ENCODE assay signal across 22 cellular contexts in genomic region chr7:32251659-32252058, GRCh38.
"Had no signal": no experiment of that assay in that cellular context is flagged by ENCODE, and none has a peak within 500 bp of the region (broad histone marks: within the 10 kb centered on the region; RNA-seq: fewer than 3 reads in every experiment).

No MANE protein-coding gene starts in this region.

- H3K4me3 Mint-ChIP-seq: mesothelial cell of epicardium; naive B cell; natural killer cell; nephron progenitor cell; stimulated activated naive B cell treated with anti-CD40 and anti-IgM and Interleukin-4, amounts not matched to agents 10 μg/mL and 1 μg/mL and 100 μg/mL, for 72 hours had no signal

- H3K4me3 ChIP-seq: left ventricle myocardium inferior, lung, ovary, right atrium auricular region, right lobe of liver, smooth muscle cell, stomach, testis, thyroid gland, transverse colon, upper lobe of left lung had no signal

- H3K9me3 Mint-ChIP-seq: mesothelial cell of epicardium; nephron progenitor cell; stimulated activated naive B cell treated with anti-CD40 and anti-IgM and Interleukin-4, amounts not matched to agents 10 μg/mL and 1 μg/mL and 100 μg/mL, for 72 hours had no signal

- H3K4me1 ChIP-seq: right lobe of liver, stomach, testis, thyroid gland, transverse colon, upper lobe of left lung had no signal

- DNase-seq: islet precursor cell; left ventricle myocardium inferior; mesendoderm; naive B cell; natural killer cell; nephron progenitor cell; ovary; stimulated activated CD4-positive, alpha-beta T cell treated with anti-CD3 and anti-CD28 coated beads, Interleukin-1b, Interleukin-23, amount 100 ng/mL, for 48 hours; stimulated activated CD4-positive, alpha-beta T cell treated with anti-CD3 and anti-CD28 coated beads, Interleukin-2, amount 100 ng/mL, for 48 hours; stimulated activated naive B cell treated with anti-CD40 and anti-IgM and Interleukin-4, amounts not matched to agents 10 μg/mL and 1 μg/mL and 100 μg/mL, for 72 hours; stimulated activated naive CD8-positive, alpha-beta T cell treated with anti-CD3 and anti-CD28 coated beads, Interleukin-15, Interleukin-2, amounts not matched to agents 100 U/mL and 50 U/mL, for 24 hours; stomach; testis; thyroid gland; transverse colon had no signal

- H3K27me3 ChIP-seq: ovary, right atrium auricular region, right lobe of liver, testis, thyroid gland, transverse colon, upper lobe of left lung had no signal

- H3K9me3 ChIP-seq: left ventricle myocardium inferior, ovary, right atrium auricular region, right lobe of liver, stomach, testis, thyroid gland, transverse colon, upper lobe of left lung had no signal

- H3K36me3 Mint-ChIP-seq: mesothelial cell of epicardium; naive B cell; natural killer cell; stimulated activated naive B cell treated with anti-CD40 and anti-IgM and Interleukin-4, amounts not matched to agents 10 μg/mL and 1 μg/mL and 100 μg/mL, for 72 hours had no signal

- H3K36me3 ChIP-seq: left ventricle myocardium inferior, ovary, right atrium auricular region, right lobe of liver, stomach, thyroid gland, transverse colon, upper lobe of left lung had no signal

- H3K4me1 Mint-ChIP-seq: naive B cell; natural killer cell; nephron progenitor cell; stimulated activated naive B cell treated with anti-CD40 and anti-IgM and Interleukin-4, amounts not matched to agents 10 μg/mL and 1 μg/mL and 100 μg/mL, for 72 hours had no signal

- H3K27ac ChIP-seq: left ventricle myocardium inferior, ovary, right atrium auricular region, right lobe of liver, stomach, testis, thyroid gland, transverse colon, upper lobe of left lung had no signal

- H3K27ac Mint-ChIP-seq: mesothelial cell of epicardium; natural killer cell; nephron progenitor cell; progenitor cell of endocrine pancreas; stimulated activated naive B cell treated with anti-CD40 and anti-IgM and Interleukin-4, amounts not matched to agents 10 μg/mL and 1 μg/mL and 100 μg/mL, for 72 hours had no signal

- H3K4me2 ChIP-seq: smooth muscle cell had no signal
